1 cellular context compared by ENCODE assay signal in the genomic region with DNA sequence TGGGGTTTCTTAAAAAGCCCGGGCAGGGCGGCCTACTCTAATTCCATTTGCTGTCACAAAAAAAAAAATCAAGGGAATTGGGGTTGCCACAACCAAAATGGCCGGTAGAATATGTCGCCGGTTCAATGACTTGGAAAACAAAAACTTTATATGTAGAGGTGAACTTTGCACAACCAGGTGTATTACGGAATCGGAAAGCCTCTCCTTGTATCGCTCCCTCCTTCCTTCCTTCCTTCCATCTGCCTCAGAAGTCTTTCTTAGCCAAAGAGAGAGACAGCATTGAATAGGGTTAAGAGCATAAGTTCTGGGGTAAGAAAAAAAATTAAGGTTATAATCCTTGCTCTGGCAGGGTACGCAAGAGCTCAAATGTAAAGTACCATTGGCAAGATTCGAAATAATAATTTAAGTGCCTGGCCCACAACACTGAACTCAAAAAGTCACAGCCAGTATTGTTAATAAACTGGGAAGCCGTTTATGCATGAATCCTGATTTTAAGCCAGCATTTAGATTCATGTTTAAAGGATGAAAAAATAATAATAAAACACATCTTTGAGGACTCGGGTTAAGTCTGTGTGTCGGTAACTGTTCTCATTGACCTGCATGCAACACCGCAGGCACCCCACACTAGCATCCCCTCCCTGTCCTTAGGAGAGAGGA.
TF ChIP-seq lines count a peak whose summit lies in the region.

No MANE protein-coding gene starts in this region.

TF ChIP-seq in SK-N-SH treated with all-trans-retinoic acid at 6 μM for 48 hours, 23 proteins besides CTCF, POLR2A, EP300 and RAD21 (continued from another document):
- TF ChIP-seq OSR1 (CRISPR knock-in tag; IDR thresholded peaks at IDR 0.05) (no peak), TCF4 (CRISPR knock-in tag; IDR thresholded peaks at IDR 0.05; ENCODE audit: borderline replicate concordance) (no peak), PPARA (CRISPR knock-in tag; IDR thresholded peaks at IDR 0.05; ENCODE audit: borderline replicate concordance) (no peak), ISL1 (CRISPR knock-in tag; IDR thresholded peaks at IDR 0.05) (no peak), ESRRG (CRISPR knock-in tag; IDR thresholded peaks at IDR 0.05) (no peak), ARNTL (CRISPR knock-in tag; IDR thresholded peaks at IDR 0.05; ENCODE audit: borderline replicate concordance, low read depth) (no peak), ZNF565 (CRISPR knock-in tag; conservative IDR thresholded peaks at IDR 0.05; ENCODE audit: low read depth) (no peak), RARB (CRISPR knock-in tag; IDR thresholded peaks at IDR 0.05) (no peak), TOX (CRISPR knock-in tag; IDR thresholded peaks at IDR 0.05; ENCODE audit: borderline replicate concordance) (no peak)
TF ChIP-seq in SK-N-SH treated with all-trans-retinoic acid at 6 μM for 48 hours: peak in this region for 0.
